ENCODE assay signal across 8 cellular contexts in genomic region chr17:17119106-17119505, GRCh38.
A peak's percentile ranks its signal among the peaks of the same experiment; 100 is the strongest.
DNase-seq lines count a peak whose midpoint lies in the region; ATAC-seq and TF ChIP-seq lines count a peak whose summit lies in the region.

No MANE protein-coding gene starts in this region.

- H3K79me2 ChIP-seq in DOHH2 (ENCODE audit: control insufficient read depth, low read length) = peaks cover 90% of the 10 kb centered on the region

- DNase-seq in left ventricle myocardium superior (peak; percentile 81), gastrocnemius medialis (no peak), NCI-H774 (lab: John Stamatoyannopoulos, UW) (no peak), glomerular visceral epithelial cell (ENCODE audit: extremely low spot score) (no peak)

- peaks cover 13% of the 10 kb centered on the region for H3K36me3 Mint-ChIP-seq in activated T-helper 17 cell treated with anti-CD3 and anti-CD28 coated beads, Interleukin-2, amount 50 U/mL, for 72 hours (ENCODE audit: low read depth)

- H3K27ac ChIP-seq in DOHH2 (ENCODE audit: low read depth, low read length) (no peak overlapping the region), gastrocnemius medialis (peak overlapping the region; percentile 32 to 65 (median 48))

- no peaks in the 10 kb centered on the region for H3K9me2 ChIP-seq in DOHH2 (replicated peaks; ENCODE audit: control insufficient read depth, low read length)

- H3K9me3 ChIP-seq in DOHH2 (ENCODE audit: control insufficient read depth, insufficient read depth, low read length) = no peaks in the 10 kb centered on the region
- no peaks in the 10 kb centered on the region for H3K9me3 ChIP-seq in gastrocnemius medialis

- TF ChIP-seq POLR2A in gastrocnemius medialis (IDR thresholded peaks at IDR 0.05) = no peak

- peak overlapping the region; percentile 96 for H3K27ac Mint-ChIP-seq in activated T-helper 17 cell treated with anti-CD3 and anti-CD28 coated beads, Interleukin-2, amount 50 U/mL, for 72 hours

- TF ChIP-seq CTCF in DOHH2 (IDR thresholded peaks at IDR 0.05; ENCODE audit: low read depth, low read length, poor library complexity, severe bottlenecking) = no peak
- TF ChIP-seq CTCF in gastrocnemius medialis (IDR thresholded peaks at IDR 0.05 in 4 of 5, conservative IDR thresholded peaks at IDR 0.05 in 1 of 5) = no peak

- peak overlapping the region; percentile 71 for H3K4me3 Mint-ChIP-seq in activated T-helper 17 cell treated with anti-CD3 and anti-CD28 coated beads, Interleukin-2, amount 50 U/mL, for 72 hours

- H3K4me1 ChIP-seq in DOHH2 (ENCODE audit: control insufficient read depth, low read length) (peaks cover 38% of the 10 kb centered on the region), gastrocnemius medialis (peaks cover 65 to 82% of the 10 kb centered on the region in 2 donors)

- peak; percentile 10 for ATAC-seq in activated T-helper 17 cell treated with anti-CD3 and anti-CD28 coated beads, Interleukin-2, amount 50 U/mL, for 72 hours (replicated peaks)
- ATAC-seq in left ventricle myocardium superior = peak; percentile 89
- no peak for ATAC-seq in gastrocnemius medialis
- ATAC-seq in HG03432 (IDR thresholded peaks at IDR 0.05; ENCODE audit: unreplicated experiment) = no peak
- ATAC-seq in HG03457 (IDR thresholded peaks at IDR 0.05; ENCODE audit: unreplicated experiment) = no peak

- H3F3A ChIP-seq in DOHH2 (ENCODE audit: control insufficient read depth, insufficient read depth) = no peaks in the 10 kb centered on the region

- peaks cover 23% of the 10 kb centered on the region for H4K20me1 ChIP-seq in DOHH2 (ENCODE audit: control insufficient read depth, insufficient read depth, low read depth, low read length)

- no peak overlapping the region for H3K4me3 ChIP-seq in DOHH2 (ENCODE audit: low read length)
- no peak overlapping the region for H3K4me3 ChIP-seq in gastrocnemius medialis

- H3K9me3 Mint-ChIP-seq in activated T-helper 17 cell treated with anti-CD3 and anti-CD28 coated beads, Interleukin-2, amount 50 U/mL, for 72 hours = no peaks in the 10 kb centered on the region

- peaks cover 80% of the 10 kb centered on the region for H3K4me1 Mint-ChIP-seq in activated T-helper 17 cell treated with anti-CD3 and anti-CD28 coated beads, Interleukin-2, amount 50 U/mL, for 72 hours

- H3K4me2 ChIP-seq in DOHH2 (ENCODE audit: low read length) = peak overlapping the region; percentile 14; the same call in 1 of the 2 replicates

- H3K36me3 ChIP-seq in DOHH2 (ENCODE audit: control insufficient read depth, low read length) (no peaks in the 10 kb centered on the region), gastrocnemius medialis (no peaks in the 10 kb centered on the region)

- no peaks in the 10 kb centered on the region for H3K27me3 Mint-ChIP-seq in activated T-helper 17 cell treated with anti-CD3 and anti-CD28 coated beads, Interleukin-2, amount 50 U/mL, for 72 hours

- intact Hi-C loops in left ventricle myocardium superior (cut with micrococcal nuclease) = no loop called here
- intact Hi-C loops in gastrocnemius medialis (cut with DNase I; ENCODE audit: low total_unique reads) = no loop called here

- H3K27me3 ChIP-seq in DOHH2 (ENCODE audit: control insufficient read depth, low read length) (no peaks in the 10 kb centered on the region), gastrocnemius medialis (no peaks in the 10 kb centered on the region)

- in situ Hi-C loops in gastrocnemius medialis (cut with MboI; ENCODE audit: low sequenced_read_pairs in 4 of 4) = no loop called here

Comparison
In these comparisons a context has a peak if more than half of its experiments do, and no peak if none do; other contexts are left out.
1. ATAC-seq: peak in activated T-helper 17 cell treated with anti-CD3 and anti-CD28 coated beads, Interleukin-2, amount 50 U/mL, for 72 hours (single experiment) and left ventricle myocardium superior (single experiment); none in gastrocnemius medialis (0 of 2), HG03432 (single experiment) and HG03457 (single experiment).